In genomic region chr13:98405107-98405571, GRCh38 we compare ENCODE assay signal across 10 cellular contexts.
A peak's percentile ranks its signal among the peaks of the same experiment; 100 is the strongest.
DNase-seq lines count a peak whose midpoint lies in the region; ATAC-seq, FAIRE-seq and TF ChIP-seq lines count a peak whose summit lies in the region.
"Had no signal": no experiment of that assay in that cellular context is flagged by ENCODE, and none has a peak within 500 bp of the region (broad histone marks: within the 10 kb centered on the region; RNA-seq: fewer than 3 reads in every experiment).

No MANE protein-coding gene starts in this region.

- ATAC-seq in left cardiac atrium = peak; percentile 72 to 89
- no peak for ATAC-seq in HG03196 (IDR thresholded peaks at IDR 0.05; ENCODE audit: unreplicated experiment)
- ATAC-seq: A549 had no signal

- TF ChIP-seq POLR2A in H54 (IDR thresholded peaks at IDR 0.05; ENCODE audit: low read depth, low read length) = no peak

- intact Hi-C loops in left cardiac atrium (cut with DNase I) = no loop called here

- peak; percentile 27 for DNase-seq in NCI-H82 (lab: John Stamatoyannopoulos, UW)
- no peak for DNase-seq in NCI-H82 treated with DMSO at 0.1 percent for 48 hours (lab: John Stamatoyannopoulos, UW; ENCODE audit: unreplicated experiment)
- peak; percentile 8 for DNase-seq in RPMI8226
- DNase-seq in left cardiac atrium = no peak
- peak; percentile 68 for DNase-seq in superior temporal gyrus (ENCODE audit: extremely low spot score)
- no peak for DNase-seq in H54 (ENCODE audit: insufficient read length, low spot score)
- DNase-seq in activated T-cell treated with anti-CD3 and anti-CD28 coated beads for 4 hours = no peak
- DNase-seq: heart right ventricle had no signal

- no peak for FAIRE-seq in H54 (lab: Jason Lieb, UNC)
- FAIRE-seq: A549 had no signal

Comparison
In these comparisons a context has a peak if more than half of its experiments do, and no peak if none do; other contexts are left out.
1. DNase-seq: peak in NCI-H82 (single experiment), RPMI8226 (single experiment) and superior temporal gyrus (single experiment); none in NCI-H82 treated with DMSO at 0.1 percent for 48 hours (single experiment), left cardiac atrium (single experiment), H54 (single experiment) and activated T-cell treated with anti-CD3 and anti-CD28 coated beads for 4 hours (single experiment).